Comparison of ENCODE assay signal across 20 cellular contexts in genomic region chr3:45874677-45875346, GRCh38.
A peak's percentile ranks its signal among the peaks of the same experiment; 100 is the strongest.
DNase-seq lines count a peak whose midpoint lies in the region; ATAC-seq and TF ChIP-seq lines count a peak whose summit lies in the region.
"Had no signal": no experiment of that assay in that cellular context is flagged by ENCODE, and none has a peak within 500 bp of the region (broad histone marks: within the 10 kb centered on the region; RNA-seq: fewer than 3 reads in every experiment).

No MANE protein-coding gene starts in this region.

- no peak overlapping the region for H3K4me3 Mint-ChIP-seq in stimulated activated effector memory CD8-positive, alpha-beta T cell treated with anti-CD3 and anti-CD28 coated beads, Interleukin-12 subunit alpha, Interleukin-12 subunit beta, amount 100 ng/mL, for 72 hours

- DNase-seq in DMS 273 (lab: John Stamatoyannopoulos, UW; ENCODE audit: unreplicated experiment) (peak; percentile 81), RPMI8226 (peak; percentile 40), erythroblast (lab: John Stamatoyannopoulos, UW) (peak; percentile 34 to 49), NCI-H2227 treated with DMSO at 0.1 percent for 48 hours (lab: John Stamatoyannopoulos, UW) (no peak)
- DNase-seq in stimulated activated effector memory CD8-positive, alpha-beta T cell treated with anti-CD3 and anti-CD28 coated beads, Interleukin-12 subunit alpha, Interleukin-12 subunit beta, amount 100 ng/mL, for 72 hours (ENCODE audit: low spot score in 2 of 2) = no peak
- DNase-seq in activated CD4-positive, CD25-positive, alpha-beta regulatory T cell (lab: John Stamatoyannopoulos, UW) = no peak
- DNase-seq: Calu3; CD8-positive, alpha-beta memory T cell; DMS53; EL; GF-D8; NCI-H1694 treated with DMSO at 0.1 percent for 48 hours; NCI-H2081 treated with DMSO at 0.1 percent for 48 hours; NCI-H510A; PC-9; T-helper 1 cell had no signal

- H3K27ac ChIP-seq in KOPT-K1 (ENCODE audit: low read depth, low read length, poor library complexity, severe bottlenecking) = peak overlapping the region; percentile 86
- H3K27ac ChIP-seq: C4-2B, KMS-11, PC-9, RWPE1 had no signal

- no peak overlapping the region for H3K27ac Mint-ChIP-seq in stimulated activated effector memory CD8-positive, alpha-beta T cell treated with anti-CD3 and anti-CD28 coated beads, Interleukin-12 subunit alpha, Interleukin-12 subunit beta, amount 100 ng/mL, for 72 hours

- H3K9me3 ChIP-seq in KOPT-K1 (ENCODE audit: insufficient read depth, low read length, poor library complexity, severe bottlenecking) = no peaks in the 10 kb centered on the region

- no peak for ATAC-seq in stimulated activated effector memory CD8-positive, alpha-beta T cell treated with anti-CD3 and anti-CD28 coated beads, Interleukin-12 subunit alpha, Interleukin-12 subunit beta, amount 100 ng/mL, for 72 hours

- no peaks in the 10 kb centered on the region for H3K36me3 Mint-ChIP-seq in stimulated activated effector memory CD8-positive, alpha-beta T cell treated with anti-CD3 and anti-CD28 coated beads, Interleukin-12 subunit alpha, Interleukin-12 subunit beta, amount 100 ng/mL, for 72 hours

- H3K36me3 ChIP-seq in KOPT-K1 (ENCODE audit: insufficient read depth, low read length) = peaks cover 15% of the 10 kb centered on the region

- peaks cover 35% of the 10 kb centered on the region for H3K4me1 Mint-ChIP-seq in stimulated activated effector memory CD8-positive, alpha-beta T cell treated with anti-CD3 and anti-CD28 coated beads, Interleukin-12 subunit alpha, Interleukin-12 subunit beta, amount 100 ng/mL, for 72 hours

- peaks cover 5% of the 10 kb centered on the region for H3K9me3 Mint-ChIP-seq in stimulated activated effector memory CD8-positive, alpha-beta T cell treated with anti-CD3 and anti-CD28 coated beads, Interleukin-12 subunit alpha, Interleukin-12 subunit beta, amount 100 ng/mL, for 72 hours

- TF ChIP-seq POLR2A in erythroblast (IDR thresholded peaks at IDR 0.05; ENCODE audit: low read length) = no peak

Comparison
In these comparisons a context has a peak if more than half of its experiments do, and no peak if none do; other contexts are left out.
1. DNase-seq: peak in DMS 273 (single experiment), RPMI8226 (single experiment) and erythroblast (2 of 2); none in NCI-H2227 treated with DMSO at 0.1 percent for 48 hours (single experiment), stimulated activated effector memory CD8-positive, alpha-beta T cell treated with anti-CD3 and anti-CD28 coated beads, Interleukin-12 subunit alpha, Interleukin-12 subunit beta, amount 100 ng/mL, for 72 hours (0 of 2) and activated CD4-positive, CD25-positive, alpha-beta regulatory T cell (0 of 4).